In genomic region chr15:58228708-58229107, GRCh38 we compare ENCODE assay signal across 12 cellular contexts.
DNase-seq lines count a peak whose midpoint lies in the region; TF ChIP-seq lines count a peak whose summit lies in the region.
"Had no signal": no experiment of that assay in that cellular context is flagged by ENCODE, and none has a peak within 500 bp of the region (broad histone marks: within the 10 kb centered on the region; RNA-seq: fewer than 3 reads in every experiment).

No MANE protein-coding gene starts in this region.

- H4K20me1 ChIP-seq in smooth muscle cell (ENCODE audit: low read depth), result no peaks in the 10 kb centered on the region

- H3K4me3 ChIP-seq in HUES48 (ENCODE audit: low read depth, low read length) (peak overlapping the region; percentile 19; the same call in 1 of the 2 replicates), brain microvascular endothelial cell (ENCODE audit: low read depth, low read length) (no peak overlapping the region), iPS-20b (ENCODE audit: low read length) (peak overlapping the region; percentile 51; the same call in 1 of the 2 replicates), smooth muscle cell (no peak overlapping the region), tibial artery (no peak overlapping the region)

- H3K9me3 ChIP-seq in HUES48 (ENCODE audit: control insufficient read depth, insufficient read depth, low read length) (no peaks in the 10 kb centered on the region), iPS-20b (ENCODE audit: insufficient read depth, low read depth, low read length) (no peaks in the 10 kb centered on the region), smooth muscle cell (replicated peaks; ENCODE audit: low read depth) (no peaks in the 10 kb centered on the region), tibial artery (no peaks in the 10 kb centered on the region)

- intact Hi-C loops in tibial artery (cut with DNase I; ENCODE audit: low total_unique reads), result no loop called here

- peak overlapping the region; percentile 76 for H3K4me2 ChIP-seq in smooth muscle cell

- WGBS in smooth muscle cell (ENCODE audit: low lambda C conversion rate), result 0% methylated on average over 1 of the region's 1 CpG

- H3K4me1 ChIP-seq in HUES48 (ENCODE audit: control insufficient read depth, insufficient read depth, low read length), result peaks cover 29% of the 10 kb centered on the region
- peaks cover 26% of the 10 kb centered on the region for H3K4me1 ChIP-seq in iPS-20b (ENCODE audit: insufficient read depth, low read length)
- peaks cover 14% of the 10 kb centered on the region for H3K4me1 ChIP-seq in smooth muscle cell (ENCODE audit: low read depth)
- H3K4me1 ChIP-seq in tibial artery, result peaks cover 0 to 22% (median 12%) of the 10 kb centered on the region in 4 donors

- no peaks in the 10 kb centered on the region for H3K79me2 ChIP-seq in smooth muscle cell (ENCODE audit: low read depth)

- TF ChIP-seq CTCF in brain microvascular endothelial cell (IDR thresholded peaks at IDR 0.05; ENCODE audit: low read depth, low read length, missing control alignments), result no peak
- TF ChIP-seq CTCF in smooth muscle cell (IDR thresholded peaks at IDR 0.05; ENCODE audit: borderline replicate concordance, insufficient read depth, poor library complexity, severe bottlenecking), result no peak
- TF ChIP-seq CTCF in tibial artery (IDR thresholded peaks at IDR 0.05), result no peak

- H3K36me3 ChIP-seq in HUES48 (ENCODE audit: control insufficient read depth, insufficient read depth, low read length), result no peaks in the 10 kb centered on the region
- H3K36me3 ChIP-seq in brain microvascular endothelial cell (replicated peaks), result no peaks in the 10 kb centered on the region
- H3K36me3 ChIP-seq in iPS-20b (ENCODE audit: insufficient read depth, low read depth, low read length), result no peaks in the 10 kb centered on the region
- H3K36me3 ChIP-seq in smooth muscle cell (ENCODE audit: low read depth), result no peaks in the 10 kb centered on the region
- no peaks in the 10 kb centered on the region for H3K36me3 ChIP-seq in tibial artery

- H3K27me3 ChIP-seq in HUES48 (ENCODE audit: control insufficient read depth, insufficient read depth, low read length) (no peaks in the 10 kb centered on the region), brain microvascular endothelial cell (replicated peaks) (no peaks in the 10 kb centered on the region), iPS-20b (ENCODE audit: insufficient read depth, low read length) (no peaks in the 10 kb centered on the region), smooth muscle cell (ENCODE audit: low read depth) (no peaks in the 10 kb centered on the region), tibial artery (no peaks in the 10 kb centered on the region)

- DNase-seq in brain microvascular endothelial cell (peak; percentile 76), smooth muscle cell (lab: John Stamatoyannopoulos, UW; ENCODE audit: unreplicated experiment) (no peak), tibial artery (no peak), DMS79 treated with DMSO at 0.1 percent for 48 hours (lab: John Stamatoyannopoulos, UW) (no peak), anterior cingulate cortex (lab: John Stamatoyannopoulos, UW) (no peak)
- DNase-seq in activated CD4-positive, CD25-positive, alpha-beta regulatory T cell treated with anti-CD3 and anti-CD28 coated beads, Interleukin-2, amount 50 U/mL, for 72 hours, result no peak
- DNase-seq: activated B cell treated with CpG ODN at 0.5 μM for 24 hours; activated naive CD8-positive, alpha-beta T cell treated with anti-CD3 and anti-CD28 coated beads, Interleukin-2, amount 50 U/mL, for 24 hours; NCI-H524 treated with DMSO at 0.1 percent for 48 hours; stimulated activated CD4-positive, alpha-beta T cell treated with anti-CD3 and anti-CD28 coated beads, Interleukin-12 subunit alpha, Interleukin-12 subunit beta, amount 100 ng/mL, for 4 hours had no signal

- no peaks in the 10 kb centered on the region for H3F3A ChIP-seq in smooth muscle cell (ENCODE audit: low read depth)

- H2AFZ ChIP-seq in smooth muscle cell (ENCODE audit: low read depth), result no peak overlapping the region

- H3K27ac ChIP-seq in HUES48 (ENCODE audit: low read depth, low read length) (peak overlapping the region; percentile 79), brain microvascular endothelial cell (no peak overlapping the region), iPS-20b (ENCODE audit: low read length) (no peak overlapping the region), smooth muscle cell (ENCODE audit: low read depth) (peak overlapping the region; percentile 19), tibial artery (no peak overlapping the region)

- H3K9ac ChIP-seq in HUES48 (ENCODE audit: low read depth, low read length) (no peak overlapping the region), iPS-20b (ENCODE audit: low read depth, low read length) (peak overlapping the region; percentile 34; the same call in 1 of the 2 replicates), smooth muscle cell (ENCODE audit: low read depth) (no peak overlapping the region)

- in situ Hi-C loops in brain microvascular endothelial cell (cut with HindIII; ENCODE audit: low pct_ligation_motif_present, low sequenced_read_pairs), result no loop called here

Comparison
In these comparisons a context has a peak if more than half of its experiments do, and no peak if none do; other contexts are left out.
1. H3K27ac ChIP-seq: peak in HUES48 (single experiment) and smooth muscle cell (single experiment); none in brain microvascular endothelial cell (single experiment), iPS-20b (single experiment) and tibial artery (0 of 2).
2. H3K4me3 ChIP-seq: peak in HUES48 (single experiment) and iPS-20b (single experiment); none in brain microvascular endothelial cell (single experiment), smooth muscle cell (single experiment) and tibial artery (0 of 2).